ENCODE assay signal across 25 cellular contexts in the genomic region with DNA sequence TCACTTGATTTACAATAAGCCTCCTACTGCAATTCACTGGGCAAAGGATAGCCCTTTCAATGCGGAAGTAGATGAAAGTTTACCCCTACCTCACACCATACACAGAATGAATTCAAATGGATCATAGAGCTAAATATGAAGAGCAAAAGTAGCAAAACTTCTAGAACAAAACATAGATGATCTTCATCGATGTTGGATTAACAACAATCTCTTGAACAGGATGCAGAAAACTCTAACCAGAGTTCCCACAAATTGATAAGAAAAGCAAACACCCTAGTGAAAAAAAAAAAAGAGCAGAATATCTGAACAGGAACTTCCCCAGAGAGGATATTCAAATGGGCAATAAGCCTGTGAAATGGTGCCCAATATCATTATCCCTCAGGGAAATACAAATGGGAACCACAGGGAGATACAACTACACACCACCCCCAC. TPM values are rescaled to one million over a fixed set of nuclear protein-coding genes. Genes with fewer than 3 reads are reported as not detected.
DNase-seq lines count a peak whose midpoint lies in the region; ATAC-seq and TF ChIP-seq lines count a peak whose summit lies in the region.
"Had no signal": no experiment of that assay in that cellular context is flagged by ENCODE, and none has a peak within 500 bp of the region (broad histone marks: within the 10 kb centered on the region; RNA-seq: fewer than 3 reads in every experiment).

No MANE protein-coding gene starts in this region.

- peaks cover 7% of the 10 kb centered on the region for H3K9me3 ChIP-seq in Karpas-422 (ENCODE audit: low read length)
- H3K9me3 ChIP-seq: colonic mucosa had no signal

- no peaks in the 10 kb centered on the region for H3K79me2 ChIP-seq in Karpas-422 (ENCODE audit: low read length)

- no peaks in the 10 kb centered on the region for H3K27me3 Mint-ChIP-seq in activated naive CD4-positive, alpha-beta T cell treated with anti-CD3 and anti-CD28 coated beads for 36 hours (ENCODE audit: low read depth)
- peaks cover 9% of the 10 kb centered on the region for H3K27me3 Mint-ChIP-seq in nephron progenitor cell (ENCODE audit: low read depth, poor library complexity)

- CTCF ChIA-PET in activated naive CD4-positive, alpha-beta T cell treated with anti-CD3 and anti-CD28 coated beads for 36 hours (lab: Charles Lee) = interaction anchor here (1.1 to 1.2 kb wide), 2 partner anchors 63 to 92 kb away, joined by 4 to 5 read pairs; no protein-coding TSS in a partner anchor

- intact Hi-C loops in activated naive CD4-positive, alpha-beta T cell treated with anti-CD3 and anti-CD28 coated beads for 36 hours (cut with micrococcal nuclease) = loop anchor here (5.0 to 10.0 kb wide), 5 partner anchors 165 to 1037 kb away; partner anchors contain the start of gene MX2

- no peak overlapping the region for H3K27ac ChIP-seq in Karpas-422 (ENCODE audit: low read length)
- H3K27ac ChIP-seq: BLaER1 treated with 17β-estradiol and CSF1 and Interleukin-3, amounts not matched to agents 10 nM and 100 nM; brain microvascular endothelial cell; colonic mucosa; sigmoid colon; thoracic aorta; WERI-Rb-1 had no signal

- 0 out of 2 replicates have a peak overlapping the region, but pooled peaks have one; percentile 26 for H3K4me3 ChIP-seq in Karpas-422 (ENCODE audit: low read length)
- H3K4me3 ChIP-seq: BLaER1 treated with 17β-estradiol and CSF1 and Interleukin-3, amounts not matched to agents 10 nM and 100 nM; colonic mucosa; sigmoid colon; thoracic aorta had no signal

- no peak overlapping the region for H2AFZ ChIP-seq in Karpas-422 (ENCODE audit: low read length)

- H3K9me2 ChIP-seq in Karpas-422 (replicated peaks; ENCODE audit: insufficient read depth, low read length) = no peaks in the 10 kb centered on the region

- peak overlapping the region; percentile 12 for H3K4me2 ChIP-seq in Karpas-422 (ENCODE audit: low read depth, low read length, poor library complexity, severe bottlenecking)
- H3K4me2 ChIP-seq: BLaER1 treated with 17β-estradiol and CSF1 and Interleukin-3, amounts not matched to agents 10 nM and 100 nM had no signal

- H3K4me3 Mint-ChIP-seq in activated naive CD4-positive, alpha-beta T cell treated with anti-CD3 and anti-CD28 coated beads for 36 hours = no peak overlapping the region
- no peak overlapping the region for H3K4me3 Mint-ChIP-seq in nephron progenitor cell
- H3K4me3 Mint-ChIP-seq: memory B cell, naive B cell had no signal

- peaks cover 25% of the 10 kb centered on the region for H3K36me3 Mint-ChIP-seq in activated naive CD4-positive, alpha-beta T cell treated with anti-CD3 and anti-CD28 coated beads for 36 hours (ENCODE audit: low read depth)
- H3K36me3 Mint-ChIP-seq in activated naive CD4-positive, alpha-beta T cell treated with anti-CD3 and anti-CD28 coated beads, Interleukin-2, amount 50 U/mL, for 72 hours = peaks cover 37 to 64% of the 10 kb centered on the region in 2 donors
- H3K36me3 Mint-ChIP-seq in nephron progenitor cell (ENCODE audit: low read depth) = no peaks in the 10 kb centered on the region
- H3K36me3 Mint-ChIP-seq: memory B cell had no signal

- TF ChIP-seq CTCF in nephron progenitor cell (IDR thresholded peaks at IDR 0.05) = no peak

- H3K4me1 Mint-ChIP-seq in activated naive CD4-positive, alpha-beta T cell treated with anti-CD3 and anti-CD28 coated beads for 36 hours (ENCODE audit: low read depth) = peaks cover 60% of the 10 kb centered on the region
- H3K4me1 Mint-ChIP-seq in nephron progenitor cell = peaks cover 46% of the 10 kb centered on the region

- H4K20me1 ChIP-seq in Karpas-422 (ENCODE audit: insufficient read depth, low read depth, low read length) = no peaks in the 10 kb centered on the region
- H4K20me1 ChIP-seq: BLaER1 treated with 17β-estradiol and CSF1 and Interleukin-3, amounts not matched to agents 10 nM and 100 nM had no signal

- ATAC-seq in activated naive CD4-positive, alpha-beta T cell treated with anti-CD3 and anti-CD28 coated beads, Interleukin-2, amount 50 U/mL, for 72 hours = no peak
- ATAC-seq in HG02610 (IDR thresholded peaks at IDR 0.05; ENCODE audit: unreplicated experiment) (no peak), HG02938 (IDR thresholded peaks at IDR 0.05; ENCODE audit: unreplicated experiment) (no peak)

- H3K27me3 ChIP-seq in Karpas-422 (ENCODE audit: low read length) = no peaks in the 10 kb centered on the region; the same call in 1 of the 2 replicates
- H3K27me3 ChIP-seq: brain microvascular endothelial cell, colonic mucosa, sigmoid colon had no signal

- peak overlapping the region; percentile 63 for H3K27ac Mint-ChIP-seq in activated naive CD4-positive, alpha-beta T cell treated with anti-CD3 and anti-CD28 coated beads for 36 hours
- H3K27ac Mint-ChIP-seq in activated naive CD4-positive, alpha-beta T cell treated with anti-CD3 and anti-CD28 coated beads, Interleukin-2, amount 50 U/mL, for 72 hours = peak overlapping the region; percentile 60 to 82
- peak overlapping the region; percentile 3 for H3K27ac Mint-ChIP-seq in nephron progenitor cell
- H3K27ac Mint-ChIP-seq: memory B cell, naive B cell had no signal

- DNase-seq in activated naive CD4-positive, alpha-beta T cell treated with anti-CD3 and anti-CD28 coated beads for 36 hours = no peak
- DNase-seq in activated naive CD4-positive, alpha-beta T cell treated with anti-CD3 and anti-CD28 coated beads, Interleukin-2, amount 50 U/mL, for 16 hours = no peak
- peak; percentile 61 for DNase-seq in Karpas-422
- DNase-seq in activated naive CD4-positive, alpha-beta T cell treated with anti-CD3 and anti-CD28 coated beads, Interleukin-2, amount 50 U/mL, for 72 hours (ENCODE audit: low spot score in 2 of 2) = no peak
- DNase-seq in nephron progenitor cell = no peak
- no peak for DNase-seq in NCI-H146 treated with DMSO at 0.1 percent for 48 hours (lab: John Stamatoyannopoulos, UW; ENCODE audit: unreplicated experiment)
- DNase-seq: ACHN, colonic mucosa, glutamatergic neuron, MV-4-11, naive B cell, NCI-H1930, NCI-H2227 treated with DMSO at 0.1 percent for 48 hours, NCI-H774, Right ventricle myocardium superior, sigmoid colon, WERI-Rb-1 had no signal

- peaks cover 11% of the 10 kb centered on the region for H3K9me3 Mint-ChIP-seq in activated naive CD4-positive, alpha-beta T cell treated with anti-CD3 and anti-CD28 coated beads for 36 hours
- peaks cover 9% of the 10 kb centered on the region in 2 donors for H3K9me3 Mint-ChIP-seq in activated naive CD4-positive, alpha-beta T cell treated with anti-CD3 and anti-CD28 coated beads, Interleukin-2, amount 50 U/mL, for 72 hours
- H3K9me3 Mint-ChIP-seq in nephron progenitor cell = no peaks in the 10 kb centered on the region

- no peaks in the 10 kb centered on the region; the same call in 1 of the 2 replicates for H3K36me3 ChIP-seq in Karpas-422 (ENCODE audit: insufficient read depth, low read length)
- H3K36me3 ChIP-seq: BLaER1 treated with 17β-estradiol and CSF1 and Interleukin-3, amounts not matched to agents 10 nM and 100 nM; brain microvascular endothelial cell; colonic mucosa; sigmoid colon; thoracic aorta; WERI-Rb-1 had no signal

- peaks cover 65% of the 10 kb centered on the region for H3K4me1 ChIP-seq in Karpas-422 (ENCODE audit: low read length)
- H3K4me1 ChIP-seq: colonic mucosa, sigmoid colon had no signal

- no peak overlapping the region for H3K9ac ChIP-seq in Karpas-422 (ENCODE audit: low read length)
- H3K9ac ChIP-seq: BLaER1 treated with 17β-estradiol and CSF1 and Interleukin-3, amounts not matched to agents 10 nM and 100 nM had no signal

RNA-seq across cellular contexts. Expression of gene UBASH3A, which starts 1.9 kb away (rescaled TPM):
- total RNA-seq in activated naive CD4-positive, alpha-beta T cell treated with anti-CD3 and anti-CD28 coated beads for 36 hours = 10 to 100 TPM; 13.5 to 14.9 TPM
- not detected in 2 replicates for total RNA-seq in Karpas-422 (2014; rRNA removed; shearing (Covaris generic); ENCODE audit: low replicate concordance)
- 10 to 100 TPM; 13.0 to 51.9 TPM for total RNA-seq in activated naive CD4-positive, alpha-beta T cell treated with anti-CD3 and anti-CD28 coated beads, Interleukin-2, amount 50 U/mL, for 72 hours
- total RNA-seq: fibroblast of lung, OCI-LY7, Right ventricle myocardium superior, sigmoid colon had no signal

RNA-seq across cellular contexts. Expression of gene TMPRSS3, which starts 6.0 kb away (rescaled TPM):
- 10 to 100 TPM; 10.9 to 11.5 TPM for total RNA-seq in activated naive CD4-positive, alpha-beta T cell treated with anti-CD3 and anti-CD28 coated beads for 36 hours
- total RNA-seq in Karpas-422 (2014; rRNA removed; shearing (Covaris generic); ENCODE audit: low replicate concordance) = not detected in 2 replicates
- total RNA-seq in activated naive CD4-positive, alpha-beta T cell treated with anti-CD3 and anti-CD28 coated beads, Interleukin-2, amount 50 U/mL, for 72 hours = 10 to 100 TPM in 1 of 2 donors, 1 to 10 TPM in 1; 9.8 to 68.6 TPM
- total RNA-seq: fibroblast of lung, OCI-LY7, Right ventricle myocardium superior, thoracic aorta had no signal

RNA-seq across cellular contexts. Expression of gene TFF1, which starts 35.5 kb away (rescaled TPM):
- total RNA-seq in activated naive CD4-positive, alpha-beta T cell treated with anti-CD3 and anti-CD28 coated beads for 36 hours = not detected
- not detected in 2 replicates for total RNA-seq in Karpas-422 (2014; rRNA removed; shearing (Covaris generic); ENCODE audit: low replicate concordance)
- total RNA-seq in activated naive CD4-positive, alpha-beta T cell treated with anti-CD3 and anti-CD28 coated beads, Interleukin-2, amount 50 U/mL, for 72 hours = not detected
- total RNA-seq: fibroblast of lung, OCI-LY7, Right ventricle myocardium superior had no signal

RNA-seq across cellular contexts. Expression of gene TFF2, which starts 51.0 kb away (rescaled TPM):
- total RNA-seq in activated naive CD4-positive, alpha-beta T cell treated with anti-CD3 and anti-CD28 coated beads for 36 hours = not detected
- not detected in 2 replicates for total RNA-seq in Karpas-422 (2014; rRNA removed; shearing (Covaris generic); ENCODE audit: low replicate concordance)
- not detected for total RNA-seq in activated naive CD4-positive, alpha-beta T cell treated with anti-CD3 and anti-CD28 coated beads, Interleukin-2, amount 50 U/mL, for 72 hours
- total RNA-seq: fibroblast of lung, OCI-LY7, Right ventricle myocardium superior, sigmoid colon had no signal

Comparison
In these comparisons a context has a peak if more than half of its experiments do, and no peak if none do; other contexts are left out.
1. H3K27ac Mint-ChIP-seq: peak in every context shown above with its lines; median percentile 71 in activated naive CD4-positive, alpha-beta T cell treated with anti-CD3 and anti-CD28 coated beads, Interleukin-2, amount 50 U/mL, for 72 hours; 63 in activated naive CD4-positive, alpha-beta T cell treated with anti-CD3 and anti-CD28 coated beads for 36 hours; 3 in nephron progenitor cell.
2. RNA of gene UBASH3A, which starts 1.9 kb away (total RNA-seq): 13.0 to 51.9 TPM in activated naive CD4-positive, alpha-beta T cell treated with anti-CD3 and anti-CD28 coated beads, Interleukin-2, amount 50 U/mL, for 72 hours and 13.5 to 14.9 TPM in activated naive CD4-positive, alpha-beta T cell treated with anti-CD3 and anti-CD28 coated beads for 36 hours; not detected in Karpas-422; every median in the first group is over 10 times any median in the second.
3. RNA of gene TMPRSS3, which starts 6.0 kb away (total RNA-seq): 9.8 to 68.6 TPM in activated naive CD4-positive, alpha-beta T cell treated with anti-CD3 and anti-CD28 coated beads, Interleukin-2, amount 50 U/mL, for 72 hours and 10.9 to 11.5 TPM in activated naive CD4-positive, alpha-beta T cell treated with anti-CD3 and anti-CD28 coated beads for 36 hours; not detected in Karpas-422; every median in the first group is over 10 times any median in the second.